24 cellular contexts compared by ENCODE assay signal in the genomic region with DNA sequence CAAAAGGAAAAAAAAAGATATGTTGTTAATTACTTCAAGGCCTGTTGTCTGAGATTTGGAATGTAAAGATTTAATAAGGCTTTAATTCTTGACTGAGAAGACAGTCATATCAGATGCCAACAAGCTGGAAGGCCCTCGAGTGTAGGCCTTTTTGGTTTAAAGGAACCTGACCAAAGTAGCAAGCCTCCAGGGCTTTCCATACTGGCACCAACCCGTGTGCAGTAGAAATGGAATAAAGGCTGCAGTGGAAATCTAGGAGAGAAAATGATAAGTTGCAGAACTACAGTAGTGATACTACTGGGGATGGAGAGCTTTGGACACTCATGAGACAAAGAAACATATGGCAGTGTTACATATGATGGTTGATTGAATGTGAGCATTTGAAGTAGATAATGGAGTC.
"Had no signal": no experiment of that assay in that cellular context is flagged by ENCODE, and none has a peak within 500 bp of the region (broad histone marks: within the 10 kb centered on the region; RNA-seq: fewer than 3 reads in every experiment).

No MANE protein-coding gene starts in this region.

- H3K27ac ChIP-seq: body of pancreas, esophagus muscularis mucosa, parathyroid adenoma, tibial artery, VCaP had no signal

- DNase-seq: activated CD4-positive, alpha-beta T cell treated with anti-CD3 and anti-CD28 coated beads, Interleukin-2, amount 10 ng/mL, durations not matched to agents 7 days and 5 days; activated CD8-positive, alpha-beta memory T cell treated with anti-CD3 and anti-CD28 coated beads, Interleukin-2, amount 10 ng/mL, durations not matched to agents 7 days and 5 days; activated CD8-positive, alpha-beta T cell treated with anti-CD3 and anti-CD28 coated beads for 36 hours; activated gamma-delta T cell; activated naive CD4-positive, alpha-beta T cell treated with anti-CD3 and anti-CD28 coated beads, Interleukin-2, amount 50 U/mL, for 16 hours; body of pancreas; effector memory CD8-positive, alpha-beta T cell; hippocampal formation; left ventricle myocardium superior; mammary epithelial cell; nucleus accumbens; small intestine; stimulated activated CD4-positive, alpha-beta T cell treated with anti-CD3 and anti-CD28 coated beads, Interleukin-2, amount 100 ng/mL, for 24 hours; stimulated activated naive CD8-positive, alpha-beta T cell treated with anti-CD3 and anti-CD28 coated beads, Interleukin-15, amount 100 ng/mL, for 72 hours; tibial artery had no signal

- H3K4me1 Mint-ChIP-seq: activated CD4-positive, alpha-beta T cell treated with anti-CD3 and anti-CD28 coated beads, Interleukin-2, amount 10 ng/mL, durations not matched to agents 7 days and 5 days; activated CD8-positive, alpha-beta memory T cell treated with anti-CD3 and anti-CD28 coated beads, Interleukin-2, amount 10 ng/mL, durations not matched to agents 7 days and 5 days; stimulated activated effector memory CD8-positive, alpha-beta T cell treated with anti-CD3 and anti-CD28 coated beads, Interleukin-12 subunit alpha, Interleukin-12 subunit beta, amount 100 ng/mL, for 72 hours; stimulated activated naive CD8-positive, alpha-beta T cell treated with anti-CD3 and anti-CD28 coated beads, Interleukin-15, amount 100 ng/mL, for 72 hours had no signal

- H3K36me3 Mint-ChIP-seq: activated CD8-positive, alpha-beta memory T cell treated with anti-CD3 and anti-CD28 coated beads, Interleukin-2, amount 10 ng/mL, durations not matched to agents 7 days and 5 days; natural killer cell treated with Interleukin-12 subunit alpha and Interleukin-12 subunit beta and Interleukin-15 and Interleukin-18, amount 100 ng/mL, for 72 hours; stimulated activated effector memory CD8-positive, alpha-beta T cell treated with anti-CD3 and anti-CD28 coated beads, Interleukin-12 subunit alpha, Interleukin-12 subunit beta, amount 100 ng/mL, for 72 hours had no signal

- ATAC-seq: activated CD4-positive, CD25-positive, alpha-beta regulatory T cell treated with anti-CD3 and anti-CD28 coated beads, Interleukin-2, amount 50 U/mL, for 24 hours; activated CD8-positive, alpha-beta memory T cell treated with anti-CD3 and anti-CD28 coated beads, Interleukin-2, amount 10 ng/mL, durations not matched to agents 7 days and 5 days; activated CD8-positive, alpha-beta T cell treated with anti-CD3 and anti-CD28 coated beads for 36 hours; body of pancreas; effector memory CD8-positive, alpha-beta T cell; left ventricle myocardium superior; natural killer cell treated with Interleukin-12 subunit alpha and Interleukin-12 subunit beta and Interleukin-15 and Interleukin-18, amount 100 ng/mL, for 72 hours; sciatic nerve; stimulated activated effector memory CD8-positive, alpha-beta T cell treated with anti-CD3 and anti-CD28 coated beads, Interleukin-12 subunit alpha, Interleukin-12 subunit beta, amount 100 ng/mL, for 72 hours; stimulated activated naive CD8-positive, alpha-beta T cell treated with anti-CD3 and anti-CD28 coated beads, Interleukin-15, amount 100 ng/mL, for 72 hours had no signal

- H3K9me3 Mint-ChIP-seq: activated CD4-positive, alpha-beta T cell treated with anti-CD3 and anti-CD28 coated beads, Interleukin-2, amount 10 ng/mL, durations not matched to agents 7 days and 5 days; activated T-helper 1 cell treated with anti-CD3 and anti-CD28 coated beads, Interleukin-12 subunit alpha, Interleukin-12 subunit beta, Interleukin-2, Interleukin-4 antibody, amounts not matched to agents 30 ng/mL and 10 ng/mL and 1 ng/mL, durations not matched to agents 14 hours and 24 hours and 36 hours; stimulated activated naive CD8-positive, alpha-beta T cell treated with anti-CD3 and anti-CD28 coated beads, Interleukin-15, amount 100 ng/mL, for 72 hours; T-helper 2 cell treated with Interferon-gamma antibody and Interleukin-4, amounts not matched to agents 5 μg/mL and 100 μg/mL, for 36 hours had no signal

- H3K27me3 Mint-ChIP-seq: activated CD4-positive, alpha-beta T cell treated with anti-CD3 and anti-CD28 coated beads, Interleukin-2, amount 10 ng/mL, durations not matched to agents 7 days and 5 days; activated CD8-positive, alpha-beta memory T cell treated with anti-CD3 and anti-CD28 coated beads, Interleukin-2, amount 10 ng/mL, durations not matched to agents 7 days and 5 days; activated CD8-positive, alpha-beta T cell treated with anti-CD3 and anti-CD28 coated beads for 36 hours; effector memory CD8-positive, alpha-beta T cell; natural killer cell treated with Interleukin-12 subunit alpha and Interleukin-12 subunit beta and Interleukin-15 and Interleukin-18, amount 100 ng/mL, for 72 hours; stimulated activated naive CD8-positive, alpha-beta T cell treated with anti-CD3 and anti-CD28 coated beads, Interleukin-15, amount 100 ng/mL, for 72 hours had no signal

- H3K4me3 Mint-ChIP-seq: activated CD4-positive, alpha-beta T cell treated with anti-CD3 and anti-CD28 coated beads, Interleukin-2, amount 10 ng/mL, durations not matched to agents 7 days and 5 days; activated CD8-positive, alpha-beta memory T cell treated with anti-CD3 and anti-CD28 coated beads, Interleukin-2, amount 10 ng/mL, durations not matched to agents 7 days and 5 days; activated CD8-positive, alpha-beta T cell treated with anti-CD3 and anti-CD28 coated beads for 36 hours; activated T-helper 1 cell treated with anti-CD3 and anti-CD28 coated beads, Interleukin-12 subunit alpha, Interleukin-12 subunit beta, Interleukin-2, Interleukin-4 antibody, amounts not matched to agents 30 ng/mL and 10 ng/mL and 1 ng/mL, durations not matched to agents 14 hours and 24 hours and 36 hours; effector memory CD8-positive, alpha-beta T cell; natural killer cell treated with Interleukin-12 subunit alpha and Interleukin-12 subunit beta and Interleukin-15 and Interleukin-18, amount 100 ng/mL, for 72 hours; stimulated activated effector memory CD8-positive, alpha-beta T cell treated with anti-CD3 and anti-CD28 coated beads, Interleukin-12 subunit alpha, Interleukin-12 subunit beta, amount 100 ng/mL, for 72 hours; stimulated activated naive CD8-positive, alpha-beta T cell treated with anti-CD3 and anti-CD28 coated beads, Interleukin-15, amount 100 ng/mL, for 72 hours; T-helper 2 cell treated with Interferon-gamma antibody and Interleukin-4, amounts not matched to agents 5 μg/mL and 100 μg/mL, for 36 hours had no signal

- H3K4me3 ChIP-seq: body of pancreas, esophagus muscularis mucosa, tibial artery had no signal

- H3K27ac Mint-ChIP-seq: activated CD4-positive, alpha-beta T cell treated with anti-CD3 and anti-CD28 coated beads, Interleukin-2, amount 10 ng/mL, durations not matched to agents 7 days and 5 days; activated CD8-positive, alpha-beta memory T cell treated with anti-CD3 and anti-CD28 coated beads, Interleukin-2, amount 10 ng/mL, durations not matched to agents 7 days and 5 days; activated CD8-positive, alpha-beta T cell treated with anti-CD3 and anti-CD28 coated beads for 36 hours; activated T-helper 1 cell treated with anti-CD3 and anti-CD28 coated beads, Interleukin-12 subunit alpha, Interleukin-12 subunit beta, Interleukin-2, Interleukin-4 antibody, amounts not matched to agents 30 ng/mL and 10 ng/mL and 1 ng/mL, durations not matched to agents 14 hours and 24 hours and 36 hours; effector memory CD8-positive, alpha-beta T cell; natural killer cell treated with Interleukin-12 subunit alpha and Interleukin-12 subunit beta and Interleukin-15 and Interleukin-18, amount 100 ng/mL, for 72 hours; stimulated activated effector memory CD8-positive, alpha-beta T cell treated with anti-CD3 and anti-CD28 coated beads, Interleukin-12 subunit alpha, Interleukin-12 subunit beta, amount 100 ng/mL, for 72 hours; stimulated activated naive CD8-positive, alpha-beta T cell treated with anti-CD3 and anti-CD28 coated beads, Interleukin-15, amount 100 ng/mL, for 72 hours; T-helper 2 cell treated with Interferon-gamma antibody and Interleukin-4, amounts not matched to agents 5 μg/mL and 100 μg/mL, for 36 hours had no signal
